In genomic region chr19:48371367-48371766, GRCh38 we compare ENCODE assay signal across 1 cellular context.
TF ChIP-seq lines count a peak whose summit lies in the region.

No MANE protein-coding gene starts in this region.

TF ChIP-seq in HepG2, 621 proteins besides CTCF, POLR2A, EP300 and RAD21:
- TF ChIP-seq ZNF362 (CRISPR knock-in tag; IDR thresholded peaks at IDR 0.05; ENCODE audit: borderline replicate concordance) (peak; percentile 70; the same call in 1 of the 2 replicates), ZNF7 (CRISPR knock-in tag; IDR thresholded peaks at IDR 0.05) (no peak), ZNF235 (CRISPR knock-in tag; IDR thresholded peaks at IDR 0.05; ENCODE audit: borderline replicate concordance) (no peak), TFAP4 (IDR thresholded peaks at IDR 0.05; ENCODE audit: borderline replicate concordance, low read depth) (peak; percentile 72; the same call in 1 of the 2 replicates)
